Comparison of ENCODE assay signal across 9 cellular contexts in the genomic region with DNA sequence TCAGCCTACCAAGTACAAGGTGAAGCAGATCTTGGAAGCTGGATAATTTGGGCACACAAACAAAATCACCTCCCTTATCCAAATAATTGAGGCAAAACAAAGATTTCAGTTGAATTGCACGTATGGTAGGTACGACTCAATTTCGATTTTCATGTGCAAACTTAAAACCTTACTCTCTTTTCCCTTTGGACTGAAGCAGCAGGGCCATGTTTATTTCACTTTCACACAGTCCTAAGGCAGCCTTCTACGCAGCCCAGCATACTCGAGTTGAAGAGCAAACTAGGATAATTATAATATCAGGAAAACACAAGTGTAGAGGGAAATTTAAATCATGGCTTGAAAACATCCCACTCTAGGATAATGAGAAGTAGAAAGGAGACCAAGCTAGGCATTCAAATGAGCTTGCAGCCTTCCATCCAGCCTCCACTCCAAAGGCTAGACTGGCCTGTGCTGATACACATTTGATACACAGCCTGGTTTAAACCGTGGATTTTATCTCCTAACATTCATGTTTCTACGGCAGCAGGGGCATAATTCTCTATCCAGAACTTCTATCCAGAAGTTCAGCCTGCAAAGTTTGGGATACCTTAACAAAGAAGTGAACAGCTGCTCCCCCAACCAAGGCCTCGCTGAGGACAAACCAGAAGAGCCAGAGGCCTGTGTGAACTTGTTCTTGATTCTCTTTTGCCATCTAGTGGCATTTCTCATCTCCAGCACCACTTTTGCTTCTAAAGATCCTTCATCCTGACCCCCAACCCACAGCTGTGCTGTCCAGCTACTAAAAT. TPM values are rescaled to one million over a fixed set of nuclear protein-coding genes. Genes with fewer than 3 reads are reported as not detected.
A peak's percentile ranks its signal among the peaks of the same experiment; 100 is the strongest.
DNase-seq lines count a peak whose midpoint lies in the region; ATAC-seq and TF ChIP-seq lines count a peak whose summit lies in the region.
"Had no signal": no experiment of that assay in that cellular context is flagged by ENCODE, and none has a peak within 500 bp of the region (broad histone marks: within the 10 kb centered on the region; RNA-seq: fewer than 3 reads in every experiment).

No MANE protein-coding gene starts in this region.

- no peaks in the 10 kb centered on the region for H3K9me3 ChIP-seq in CD4-positive, CD25-positive, alpha-beta regulatory T cell (ENCODE audit: control insufficient read depth in 2 of 2, low read length in 2 of 2)
- H3K9me3 ChIP-seq in hepatocyte (ENCODE audit: low read depth): no peaks in the 10 kb centered on the region

- no peak overlapping the region for H3K4me3 ChIP-seq in CD4-positive, CD25-positive, alpha-beta regulatory T cell (ENCODE audit: low read depth, low read length)
- H3K4me3 ChIP-seq in astrocyte of the spinal cord (ENCODE audit: low read depth, low read length) (no peak overlapping the region), hepatocyte (no peak overlapping the region)

- no peaks in the 10 kb centered on the region for H3K9me2 ChIP-seq in hepatocyte (replicated peaks; ENCODE audit: insufficient read depth)

- in situ Hi-C loops in astrocyte of the spinal cord (cut with HindIII; ENCODE audit: low sequenced_read_pairs): no loop called here

- ATAC-seq in CD4-positive, CD25-positive, alpha-beta regulatory T cell (ENCODE audit: low read depth in 2 of 2): peak in 1 of 2 donors; percentile 42
- peak; percentile 86 for ATAC-seq in sciatic nerve

- no peak overlapping the region for H3K27ac ChIP-seq in CD4-positive, CD25-positive, alpha-beta regulatory T cell (ENCODE audit: insufficient read depth, low read length, poor library complexity, severe bottlenecking)
- H3K27ac ChIP-seq in hepatocyte: peak overlapping the region; percentile 69

- peak; percentile 67 for TF ChIP-seq CTCF in astrocyte of the spinal cord (IDR thresholded peaks at IDR 0.05; ENCODE audit: low read depth, low read length)
- peak; percentile 78 for TF ChIP-seq CTCF in hepatocyte (IDR thresholded peaks at IDR 0.05; ENCODE audit: poor library complexity)

- peak overlapping the region; percentile 62 for H3K4me2 ChIP-seq in hepatocyte

- H3K4me1 ChIP-seq in CD4-positive, CD25-positive, alpha-beta regulatory T cell (ENCODE audit: control insufficient read depth, insufficient read depth, low read length, poor library complexity, severe bottlenecking): peaks cover 4% of the 10 kb centered on the region
- peaks cover 19% of the 10 kb centered on the region for H3K4me1 ChIP-seq in hepatocyte (ENCODE audit: insufficient read depth)

- H3K36me3 ChIP-seq in CD4-positive, CD25-positive, alpha-beta regulatory T cell (ENCODE audit: control insufficient read depth, insufficient read depth, low read length): no peaks in the 10 kb centered on the region
- H3K36me3 ChIP-seq in hepatocyte (replicated peaks; ENCODE audit: insufficient read depth, low read depth): no peaks in the 10 kb centered on the region

- no peaks in the 10 kb centered on the region for H3K79me2 ChIP-seq in hepatocyte

- peaks cover 4% of the 10 kb centered on the region for H3K27me3 ChIP-seq in CD4-positive, CD25-positive, alpha-beta regulatory T cell (ENCODE audit: control insufficient read depth, insufficient read depth, low read length)
- H3K27me3 ChIP-seq in hepatocyte: no peaks in the 10 kb centered on the region

- DNase-seq in CD4-positive, CD25-positive, alpha-beta regulatory T cell: peak in 2 of 3 donors; percentile 44 to 47
- DNase-seq in GM19238 (ENCODE audit: insufficient read length, low spot score) (peak; percentile 23), NCI-H526 treated with DMSO at 0.1 percent for 48 hours (lab: John Stamatoyannopoulos, UW) (peak; percentile 22), astrocyte of the spinal cord (ENCODE audit: low read depth, low spot score) (peak; percentile 67), hepatocyte (ENCODE audit: low spot score) (peak; percentile 83), sciatic nerve (ENCODE audit: low spot score) (no peak), posterior vena cava (ENCODE audit: low spot score) (no peak)
- no peak for DNase-seq in activated CD8-positive, alpha-beta memory T cell treated with anti-CD3 and anti-CD28 coated beads, Interleukin-2, amount 50 U/mL, for 4 hours

- H3K27ac Mint-ChIP-seq in CD4-positive, CD25-positive, alpha-beta regulatory T cell: peak overlapping the region in 1 of 3 donors; percentile 33
- H3K27ac Mint-ChIP-seq: IgD-negative memory B cell had no signal

- H3K27me3 Mint-ChIP-seq in CD4-positive, CD25-positive, alpha-beta regulatory T cell: peaks cover 12% of the 10 kb centered on the region

- intact Hi-C loops in sciatic nerve (cut with DNase I) (no loop called here), posterior vena cava (cut with DNase I) (loop anchor here in 1 of 2 donors (2.0 kb wide), 1 partner anchor 23 kb away; no protein-coding TSS in a partner anchor)

- peaks cover 0 to 1% (median 0%) of the 10 kb centered on the region in 7 donors for H3K9me3 Mint-ChIP-seq in CD4-positive, CD25-positive, alpha-beta regulatory T cell
- H3K9me3 Mint-ChIP-seq: IgD-negative memory B cell had no signal

- peak overlapping the region; percentile 29 for H2AFZ ChIP-seq in hepatocyte

- H3K4me1 Mint-ChIP-seq in CD4-positive, CD25-positive, alpha-beta regulatory T cell: peaks cover 0 to 7% (median 3%) of the 10 kb centered on the region in 4 donors

- no peaks in the 10 kb centered on the region for H4K20me1 ChIP-seq in hepatocyte (ENCODE audit: insufficient read depth, poor library complexity, severe bottlenecking)

- H3K36me3 Mint-ChIP-seq in CD4-positive, CD25-positive, alpha-beta regulatory T cell: no peaks in the 10 kb centered on the region

- 71% methylated on average over 8 of the region's 8 CpGs for WGBS in hepatocyte (ENCODE audit: low lambda C conversion rate, missing lambda C conversion rate)

- no peak overlapping the region for H3K4me3 Mint-ChIP-seq in CD4-positive, CD25-positive, alpha-beta regulatory T cell
- H3K4me3 Mint-ChIP-seq: IgD-negative memory B cell had no signal

RNA-seq across cellular contexts. Expression of gene RNASE7, which starts 2.4 kb away (rescaled TPM):
- not detected for total RNA-seq in CD4-positive, CD25-positive, alpha-beta regulatory T cell
- not detected for polyA plus RNA-seq in CD4-positive, CD25-positive, alpha-beta regulatory T cell
- total RNA-seq in hepatocyte: not detected in 2 replicates
- not detected in 2 replicates for polyA plus RNA-seq in hepatocyte
- total RNA-seq in sciatic nerve: not detected
- total RNA-seq in posterior vena cava: not detected
- polyA plus RNA-seq: IgD-negative memory B cell had no signal

RNA-seq across cellular contexts. Expression of gene RNASE13, which starts 5.2 kb away (rescaled TPM):
- not detected for total RNA-seq in CD4-positive, CD25-positive, alpha-beta regulatory T cell
- polyA plus RNA-seq in CD4-positive, CD25-positive, alpha-beta regulatory T cell: not detected
- not detected in 2 replicates for total RNA-seq in hepatocyte
- not detected in 2 replicates for polyA plus RNA-seq in hepatocyte
- not detected for total RNA-seq in sciatic nerve
- not detected for total RNA-seq in posterior vena cava
- polyA plus RNA-seq: IgD-negative memory B cell had no signal

RNA-seq across cellular contexts. Expression of gene TPPP2, which starts 9.8 kb away (rescaled TPM):
- total RNA-seq in CD4-positive, CD25-positive, alpha-beta regulatory T cell: not detected
- polyA plus RNA-seq in CD4-positive, CD25-positive, alpha-beta regulatory T cell: not detected
- total RNA-seq in hepatocyte (not detected in 2 replicates), sciatic nerve (0.49 TPM), posterior vena cava (not detected)
- polyA plus RNA-seq in hepatocyte: not detected in 2 replicates
- polyA plus RNA-seq: IgD-negative memory B cell had no signal

RNA-seq across cellular contexts. Expression of gene NDRG2, which starts 14.9 kb away (rescaled TPM):
- 15.7 TPM for total RNA-seq in CD4-positive, CD25-positive, alpha-beta regulatory T cell
- polyA plus RNA-seq in CD4-positive, CD25-positive, alpha-beta regulatory T cell: 10 to 100 TPM; 13.3 to 19.6 (median 18.0) TPM
- total RNA-seq in hepatocyte: 92.0 and 114 TPM in 2 replicates
- polyA plus RNA-seq in hepatocyte: 108 and 112 TPM in 2 replicates
- 398 TPM for total RNA-seq in sciatic nerve
- 10 to 100 TPM; 78.0 to 80.7 TPM for total RNA-seq in posterior vena cava

RNA-seq across cellular contexts. Expression of gene RNASE8, which starts 17.8 kb away (rescaled TPM):
- not detected for total RNA-seq in CD4-positive, CD25-positive, alpha-beta regulatory T cell
- not detected for polyA plus RNA-seq in CD4-positive, CD25-positive, alpha-beta regulatory T cell
- total RNA-seq in hepatocyte (not detected in 2 replicates), sciatic nerve (not detected), posterior vena cava (not detected)
- not detected in 2 replicates for polyA plus RNA-seq in hepatocyte
- polyA plus RNA-seq: IgD-negative memory B cell had no signal

Comparison
In these comparisons a context has a peak if more than half of its experiments do, and no peak if none do; other contexts are left out.
1. DNase-seq: peak in CD4-positive, CD25-positive, alpha-beta regulatory T cell (2 of 3), GM19238 (single experiment), NCI-H526 treated with DMSO at 0.1 percent for 48 hours (single experiment), astrocyte of the spinal cord (single experiment) and hepatocyte (single experiment); none in sciatic nerve (single experiment), posterior vena cava (single experiment) and activated CD8-positive, alpha-beta memory T cell treated with anti-CD3 and anti-CD28 coated beads, Interleukin-2, amount 50 U/mL, for 4 hours (single experiment).